23 cellular contexts compared by ENCODE assay signal in genomic region chr10:72062832-72063702, GRCh38. TPM values are rescaled to one million over a fixed set of nuclear protein-coding genes. Genes with fewer than 3 reads are reported as not detected.
DNase-seq lines count a peak whose midpoint lies in the region; ATAC-seq, FAIRE-seq and TF ChIP-seq lines count a peak whose summit lies in the region.
"Had no signal": no experiment of that assay in that cellular context is flagged by ENCODE, and none has a peak within 500 bp of the region (broad histone marks: within the 10 kb centered on the region; RNA-seq: fewer than 3 reads in every experiment).

No MANE protein-coding gene starts in this region.

- no peaks in the 10 kb centered on the region for H3K79me2 ChIP-seq in K562 (ENCODE audit: control insufficient read depth, insufficient read depth, low read length)

- no peak for TF ChIP-seq EP300 in K562 (IDR thresholded peaks at IDR 0.05; ENCODE audit: low read length)

- H3K4me1 ChIP-seq in K562 (replicated peaks in 1 of 2; ENCODE audit: control insufficient read depth in 2 of 2, insufficient read depth in 2 of 2, low read length in 2 of 2), result peaks cover 3 to 32% of the 10 kb centered on the region in 2 experiments; a peak in 3 of 5 replicates
- H3K4me1 ChIP-seq: foreskin keratinocyte had no signal

- ATAC-seq in K562, result no peak

- in situ Hi-C loops in G401 (cut with HindIII; ENCODE audit: low sequenced_read_pairs), result no loop called here
- in situ Hi-C loops in K562 (cut with MboI), result loop anchor here (10.0 kb wide), 1 partner anchor 272 kb away; no protein-coding TSS in a partner anchor

- H3K27me3 ChIP-seq in K562 (ENCODE audit: control insufficient read depth in 2 of 2, insufficient read depth in 2 of 2, low read length in 2 of 2), result peaks cover 8 to 23% of the 10 kb centered on the region in 2 experiments; a peak in 4 of 5 replicates
- H3K27me3 ChIP-seq: foreskin keratinocyte, SJCRH30 had no signal

- H4K20me1 ChIP-seq in K562 (replicated peaks; ENCODE audit: control insufficient read depth, insufficient read depth, low read length), result no peaks in the 10 kb centered on the region

- DNase-seq in activated CD4-positive, alpha-beta T cell treated with anti-CD3 and anti-CD28 coated beads, Interleukin-2, amount 10 ng/mL, durations not matched to agents 7 days and 5 days, result no peak
- no peak for DNase-seq in activated CD4-positive, alpha-beta T cell treated with anti-CD3 and anti-CD28 coated beads for 4 hours
- peak; percentile 16 for DNase-seq in G401 (ENCODE audit: low spot score)
- DNase-seq in K562 (ENCODE audit: extremely low read depth in 1 of 4, low spot score in 3 of 4), result no peak
- no peak for DNase-seq in nephron progenitor cell
- DNase-seq in urothelium cell line (ENCODE audit: low spot score), result no peak
- no peak for DNase-seq in NCI-H2196 treated with DMSO at 0.1 percent for 48 hours (lab: John Stamatoyannopoulos, UW; ENCODE audit: unreplicated experiment)
- no peak for DNase-seq in hepatic stellate cell (ENCODE audit: low spot score)
- DNase-seq: activated naive CD4-positive, alpha-beta T cell treated with anti-CD3 and anti-CD28 coated beads, Interleukin-2, amount 50 U/mL, for 16 hours; DND-41; effector CD8-positive, alpha-beta T cell; hippocampal formation; left ventricle myocardium inferior; NCI-H2081; NCI-H446 treated with DMSO at 0.1 percent for 48 hours; SJCRH30; stimulated activated CD4-positive, alpha-beta T cell treated with anti-CD3 and anti-CD28 coated beads, Interleukin-1b, Interleukin-23, amount 100 ng/mL, for 48 hours had no signal

- H3K4me2 ChIP-seq in K562 (ENCODE audit: insufficient read depth, low read length), result no peak overlapping the region

- CTCF ChIA-PET in activated CD4-positive, alpha-beta T cell treated with anti-CD3 and anti-CD28 coated beads, Interleukin-2, amount 10 ng/mL, durations not matched to agents 7 days and 5 days (lab: Charles Lee), result interaction anchor here (0.7 to 2.2 kb wide), 5 partner anchors 9 to 274 kb away, joined by 3 to 9 read pairs (median 5); no protein-coding TSS in a partner anchor
- CTCF ChIA-PET in K562 (lab: Yijun Ruan, JAX; ENCODE audit: low intra/inter-chr PET ratio), result no interaction called here

- intact Hi-C loops in K562 (cut with micrococcal nuclease), result loop anchor here (5.0 kb wide), 1 partner anchor 264 kb away; no protein-coding TSS in a partner anchor

- TF ChIP-seq CTCF in K562 (IDR thresholded peaks at IDR 0.05 in 2 of 3, conservative IDR thresholded peaks at IDR 0.05 in 1 of 3; ENCODE audit: insufficient read depth in 2 of 3, low read depth in 1 of 3, low read length in 3 of 3), result no peak
- no peak for TF ChIP-seq CTCF in nephron progenitor cell (IDR thresholded peaks at IDR 0.05)

- H2AFZ ChIP-seq in K562 (ENCODE audit: low read depth, low read length), result no peak overlapping the region

- FAIRE-seq in K562 (lab: Jason Lieb, UNC) (no peak), urothelium cell line (lab: Jason Lieb, UNC) (no peak)
- FAIRE-seq: GM12892 had no signal

- no peaks in the 10 kb centered on the region for H3K9me3 Mint-ChIP-seq in activated CD4-positive, alpha-beta T cell treated with anti-CD3 and anti-CD28 coated beads, Interleukin-2, amount 10 ng/mL, durations not matched to agents 7 days and 5 days
- no peaks in the 10 kb centered on the region for H3K9me3 Mint-ChIP-seq in nephron progenitor cell

- H3K4me1 Mint-ChIP-seq in activated CD4-positive, alpha-beta T cell treated with anti-CD3 and anti-CD28 coated beads, Interleukin-2, amount 10 ng/mL, durations not matched to agents 7 days and 5 days, result peaks cover 4% of the 10 kb centered on the region
- peaks cover 79% of the 10 kb centered on the region for H3K4me1 Mint-ChIP-seq in nephron progenitor cell

- no peaks in the 10 kb centered on the region for H3K36me3 ChIP-seq in K562 (ENCODE audit: control insufficient read depth, insufficient read depth, low read length)
- H3K36me3 ChIP-seq: left ventricle myocardium inferior, SJCRH30, thoracic aorta had no signal

- no peak overlapping the region for H3K4me3 Mint-ChIP-seq in activated CD4-positive, alpha-beta T cell treated with anti-CD3 and anti-CD28 coated beads, Interleukin-2, amount 10 ng/mL, durations not matched to agents 7 days and 5 days
- H3K4me3 Mint-ChIP-seq in nephron progenitor cell, result no peak overlapping the region

- no peaks in the 10 kb centered on the region for H3K9me3 ChIP-seq in K562 (replicated peaks; ENCODE audit: control insufficient read depth, insufficient read depth, low read depth, low read length)
- H3K9me3 ChIP-seq: left ventricle myocardium inferior, SJCRH30, thoracic aorta had no signal

- peaks cover 44% of the 10 kb centered on the region for H3K36me3 Mint-ChIP-seq in activated CD4-positive, alpha-beta T cell treated with anti-CD3 and anti-CD28 coated beads, Interleukin-2, amount 10 ng/mL, durations not matched to agents 7 days and 5 days (ENCODE audit: low read depth)
- H3K36me3 Mint-ChIP-seq in nephron progenitor cell (ENCODE audit: low read depth), result peaks cover 31% of the 10 kb centered on the region

- no peak for TF ChIP-seq RAD21 in K562 (CRISPR knock-in tag; conservative IDR thresholded peaks at IDR 0.05 in 1 of 2, IDR thresholded peaks at IDR 0.05 in 1 of 2)

- no TSS peak for BruUV-seq in K562 (replicated peaks; lab: Mats Ljungman, UMichigan)

- peak overlapping the region; percentile 50 for H3K27ac Mint-ChIP-seq in activated CD4-positive, alpha-beta T cell treated with anti-CD3 and anti-CD28 coated beads, Interleukin-2, amount 10 ng/mL, durations not matched to agents 7 days and 5 days
- H3K27ac Mint-ChIP-seq in nephron progenitor cell, result peak overlapping the region; percentile 81

- 53% methylated on average over 26 of the region's 29 CpGs for WGBS in K562 (ENCODE audit: insufficient coverage, low coverage, missing lambda C conversion rate)

- TF ChIP-seq POLR2A in K562 (conservative IDR thresholded peaks at IDR 0.05), result no peak

- H3K4me3 ChIP-seq in K562, result no peak overlapping the region
- H3K4me3 ChIP-seq: left ventricle myocardium inferior, SJCRH30, thoracic aorta had no signal

- no peak overlapping the region for H3K27ac ChIP-seq in K562 (ENCODE audit: extremely low read depth, low read depth, low read length)
- H3K27ac ChIP-seq: 22Rv1, foreskin keratinocyte, HL-60, left ventricle myocardium inferior, SJCRH30, thoracic aorta had no signal

- H3K27me3 Mint-ChIP-seq in activated CD4-positive, alpha-beta T cell treated with anti-CD3 and anti-CD28 coated beads, Interleukin-2, amount 10 ng/mL, durations not matched to agents 7 days and 5 days, result no peaks in the 10 kb centered on the region
- peaks cover 4% of the 10 kb centered on the region for H3K27me3 Mint-ChIP-seq in nephron progenitor cell (ENCODE audit: low read depth, poor library complexity)

- POLR2A ChIA-PET in activated CD4-positive, alpha-beta T cell treated with anti-CD3 and anti-CD28 coated beads, Interleukin-2, amount 10 ng/mL, durations not matched to agents 7 days and 5 days (lab: Charles Lee), result no interaction called here
- POLR2A ChIA-PET in K562 (lab: Yijun Ruan, JAX), result interaction anchor here (0.6 to 2.0 kb wide), 6 partner anchors 96 to 322 kb away, joined by 3 to 6 read pairs (median 4); partner anchors contain the start of gene DDIT4

- no peaks in the 10 kb centered on the region for H3K9me1 ChIP-seq in K562 (ENCODE audit: control insufficient read depth, insufficient read depth, low read length)

- H3K9ac ChIP-seq in K562 (ENCODE audit: insufficient read depth in 1 of 2, low read depth in 2 of 2, low read length in 2 of 2), result no peak overlapping the region; a peak in 1 of 4 replicates

TF ChIP-seq in K562, 482 proteins besides CTCF, POLR2A, EP300 and RAD21:
- TF ChIP-seq POLR3G (IDR thresholded peaks at IDR 0.05; ENCODE audit: extremely low read depth, insufficient read length, insufficient replicate concordance) (no peak), MED1 (CRISPR knock-in tag; IDR thresholded peaks at IDR 0.05; ENCODE audit: borderline replicate concordance) (0 out of 2 replicates have a peak, but pooled peaks have one; percentile 55), NFIC (IDR thresholded peaks at IDR 0.05) (peak; percentile 55)

RNA-seq across cellular contexts. Expression of gene SPOCK2, which starts 25.3 kb away (rescaled TPM):
- 100 to 1,000 TPM; 423 to 424 TPM for total RNA-seq in activated CD4-positive, alpha-beta T cell treated with anti-CD3 and anti-CD28 coated beads, Interleukin-2, amount 10 ng/mL, durations not matched to agents 7 days and 5 days
- total RNA-seq in G401 (2014; rRNA removed; shearing (Covaris generic)), result 0.12 and 0.17 TPM in 2 replicates
- 0.46 and 1.2 TPM in 2 replicates for total RNA-seq in K562 (2011; cell fraction: chromatin; rRNA removed; ENCODE audit: low replicate concordance)
- 0.67 and 0.79 TPM in 2 replicates for total RNA-seq in K562 (2011; cell fraction: nucleolus; rRNA removed)
- total RNA-seq in K562 (2011; cell fraction: nucleoplasm; rRNA removed), result 0.59 and 1.1 TPM in 2 replicates
- 0.04 and 0.82 TPM in 2 replicates for total RNA-seq in K562 (2014; rRNA removed)
- 0.11 and 0.38 TPM in 2 replicates for total RNA-seq in K562 (2014; rRNA removed; fragmentation: Illumina TruSeq; extraction: Trizol)
- 0.11 and 0.19 TPM in 2 replicates for total RNA-seq in K562 (2015; rRNA removed; fragmentation: Illumina TruSeq; extraction: Trizol)
- total RNA-seq in K562 (2021), result 0.63 and 0.86 TPM in 2 replicates
- polyA plus RNA-seq in K562 (2011; rRNA removed), result 0.04 and 0.09 TPM in 2 replicates
- polyA plus RNA-seq in K562 (2011; cell fraction: cytosol; rRNA removed), result 0.04 and 0.31 TPM in 2 replicates
- polyA plus RNA-seq in K562 (2011; cell fraction: nucleus; rRNA removed), result 0.30 and 0.63 TPM in 2 replicates
- 0.17 and 0.46 TPM in 2 replicates for polyA plus RNA-seq in K562 (2012)
- polyA plus RNA-seq in K562 (2014; fragmentation: Illumina TruSeq; extraction: Trizol), result 0.08 and 0.09 TPM in 2 replicates
- polyA plus RNA-seq in K562 (2014; fragmentation: Nextera tagmentation; extraction: Ambion mirVana), result not detected
- 0.12 and 0.52 TPM in 2 replicates for polyA plus RNA-seq in K562 (2014; rRNA removed)
- 0.04 and 0.18 TPM in 2 replicates for polyA minus RNA-seq in K562 (2011; rRNA and poly(A)+ RNA removed)
- polyA minus RNA-seq in K562 (2011; cell fraction: cytosol; rRNA and poly(A)+ RNA removed), result not detected in 2 replicates
- polyA minus RNA-seq in K562 (2011; cell fraction: nucleus; rRNA and poly(A)+ RNA removed), result 0.27 and 0.44 TPM in 2 replicates
- total RNA-seq: M059J had no signal

Comparison
In these comparisons a context has a peak if more than half of its experiments do, and no peak if none do; other contexts are left out.
1. RNA of gene SPOCK2, which starts 25.3 kb away (total RNA-seq): 423 to 424 TPM in activated CD4-positive, alpha-beta T cell treated with anti-CD3 and anti-CD28 coated beads, Interleukin-2, amount 10 ng/mL, durations not matched to agents 7 days and 5 days; 0.04 to 1.2 TPM in K562 and 0.12 to 0.17 TPM in G401; every median in the first group is over 100 times any median in the second.